9 cellular contexts compared by ENCODE assay signal in genomic region chr15:57591822-57592367, GRCh38. TPM values are rescaled to one million over a fixed set of nuclear protein-coding genes. Genes with fewer than 3 reads are reported as not detected.
DNase-seq lines count a peak whose midpoint lies in the region; ATAC-seq, FAIRE-seq and TF ChIP-seq lines count a peak whose summit lies in the region.
"Had no signal": no experiment of that assay in that cellular context is flagged by ENCODE, and none has a peak within 500 bp of the region (broad histone marks: within the 10 kb centered on the region; RNA-seq: fewer than 3 reads in every experiment).

A gene with protein sequence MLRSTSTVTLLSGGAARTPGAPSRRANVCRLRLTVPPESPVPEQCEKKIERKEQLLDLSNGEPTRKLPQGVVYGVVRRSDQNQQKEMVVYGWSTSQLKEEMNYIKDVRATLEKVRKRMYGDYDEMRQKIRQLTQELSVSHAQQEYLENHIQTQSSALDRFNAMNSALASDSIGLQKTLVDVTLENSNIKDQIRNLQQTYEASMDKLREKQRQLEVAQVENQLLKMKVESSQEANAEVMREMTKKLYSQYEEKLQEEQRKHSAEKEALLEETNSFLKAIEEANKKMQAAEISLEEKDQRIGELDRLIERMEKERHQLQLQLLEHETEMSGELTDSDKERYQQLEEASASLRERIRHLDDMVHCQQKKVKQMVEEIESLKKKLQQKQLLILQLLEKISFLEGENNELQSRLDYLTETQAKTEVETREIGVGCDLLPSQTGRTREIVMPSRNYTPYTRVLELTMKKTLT (plus strand): TSS chr15:57591904. CDS start chr15:57592035, 131 bp downstream.

- H3K4me3 ChIP-seq in H1 (ENCODE audit: extremely low read depth in 1 of 4, insufficient read depth in 2 of 4, low read depth in 3 of 4, low read length in 4 of 4): peak within 1 kb of the TSS; percentile 64 to 80 (median 73)
- H3K4me3 ChIP-seq: BLaER1 had no signal

- H3K9ac ChIP-seq in H1 (replicated peaks in 1 of 4; ENCODE audit: extremely low read depth in 1 of 4, low read depth in 3 of 4, low read length in 3 of 4): no peak within 1 kb of the TSS
- H3K9ac ChIP-seq: BLaER1 had no signal

- no peak for FAIRE-seq in H1 (lab: Jason Lieb, UNC)

- H4K20me1 ChIP-seq in H1 (replicated peaks in 1 of 2; ENCODE audit: control insufficient read depth in 1 of 2, insufficient read depth in 2 of 2, low read length in 2 of 2): no peaks in the 10 kb centered on the region
- H4K20me1 ChIP-seq: BLaER1 had no signal

- H3K23me2 ChIP-seq in H1 (ENCODE audit: low read depth, low read length): peaks cover 5% of the 10 kb centered on the region; the same call in 1 of the 2 replicates

- H3K4me1 Mint-ChIP-seq in activated CD4-positive, alpha-beta T cell treated with anti-CD3 and anti-CD28 coated beads, Interleukin-2, amount 10 ng/mL, durations not matched to agents 24 days and 14 days: peaks cover 15% of the 10 kb centered on the region
- H3K4me1 Mint-ChIP-seq in mesothelial cell of epicardium: peaks cover 17% of the 10 kb centered on the region
- peaks cover 13% of the 10 kb centered on the region for H3K4me1 Mint-ChIP-seq in stimulated activated effector memory CD8-positive, alpha-beta T cell treated with anti-CD3 and anti-CD28 coated beads, Interleukin-12 subunit alpha, Interleukin-12 subunit beta, amount 100 ng/mL, for 72 hours

- H3K56ac ChIP-seq in H1 (replicated peaks; ENCODE audit: insufficient read length, low read depth, low read length): no peak within 1 kb of the TSS

- H3K27ac Mint-ChIP-seq in activated CD4-positive, alpha-beta T cell treated with anti-CD3 and anti-CD28 coated beads, Interleukin-2, amount 10 ng/mL, durations not matched to agents 24 days and 14 days: no peak within 1 kb of the TSS
- H3K27ac Mint-ChIP-seq in mesothelial cell of epicardium: peak within 1 kb of the TSS; percentile 28
- H3K27ac Mint-ChIP-seq in stimulated activated effector memory CD8-positive, alpha-beta T cell treated with anti-CD3 and anti-CD28 coated beads, Interleukin-12 subunit alpha, Interleukin-12 subunit beta, amount 100 ng/mL, for 72 hours: no peak within 1 kb of the TSS

- no peaks in the 10 kb centered on the region for H3K9me3 ChIP-seq in H1 (ENCODE audit: insufficient read depth in 2 of 2, low read depth in 1 of 2, low read length in 1 of 2)

- DNase-seq in NCI-H1436 (lab: John Stamatoyannopoulos, UW) (peak; percentile 30), NCI-H1436 treated with DMSO at 0.1 percent for 48 hours (lab: John Stamatoyannopoulos, UW) (no peak), H1 (ENCODE audit: low read depth in 1 of 2, low spot score in 2 of 2) (peak in 1 of 2 experiments; percentile 74), mesothelial cell of epicardium (ENCODE audit: low spot score in 2 of 2, unreplicated experiment in 2 of 2) (peak; percentile 33 to 61), COR-L47 (lab: John Stamatoyannopoulos, UW) (no peak)
- DNase-seq in activated CD4-positive, alpha-beta T cell treated with anti-CD3 and anti-CD28 coated beads, Interleukin-2, amount 10 ng/mL, durations not matched to agents 24 days and 14 days: peak; percentile 78
- DNase-seq in stimulated activated effector memory CD8-positive, alpha-beta T cell treated with anti-CD3 and anti-CD28 coated beads, Interleukin-12 subunit alpha, Interleukin-12 subunit beta, amount 100 ng/mL, for 72 hours (ENCODE audit: low spot score in 2 of 2): no peak

- no peak within 1 kb of the TSS for H2BK120ac ChIP-seq in H1 (replicated peaks; ENCODE audit: low read depth, low read length)

- H2BK12ac ChIP-seq in H1 (ENCODE audit: low read depth, low read length): no peak within 1 kb of the TSS

- no peak within 1 kb of the TSS for H3K23ac ChIP-seq in H1 (ENCODE audit: insufficient read length)

- no peak for TF ChIP-seq POLR2A in H1 (IDR thresholded peaks at IDR 0.05; ENCODE audit: control extremely low read depth in 1 of 2, low read depth in 2 of 2, low read length in 2 of 2)

- H3K4me1 ChIP-seq in H1 (replicated peaks in 1 of 4; ENCODE audit: control insufficient read depth in 3 of 4, insufficient read depth in 4 of 4, low read length in 3 of 4): peaks cover 4 to 7% (median 4%) of the 10 kb centered on the region in 4 experiments; a peak in 6 of 7 replicates

- H3K9me3 Mint-ChIP-seq in activated CD4-positive, alpha-beta T cell treated with anti-CD3 and anti-CD28 coated beads, Interleukin-2, amount 10 ng/mL, durations not matched to agents 24 days and 14 days: no peaks in the 10 kb centered on the region
- no peaks in the 10 kb centered on the region for H3K9me3 Mint-ChIP-seq in mesothelial cell of epicardium
- no peaks in the 10 kb centered on the region for H3K9me3 Mint-ChIP-seq in stimulated activated effector memory CD8-positive, alpha-beta T cell treated with anti-CD3 and anti-CD28 coated beads, Interleukin-12 subunit alpha, Interleukin-12 subunit beta, amount 100 ng/mL, for 72 hours

- H3K18ac ChIP-seq in H1 (ENCODE audit: extremely low read depth, low read length): peak within 1 kb of the TSS; percentile 20; the same call in 1 of the 2 replicates

- no peak within 1 kb of the TSS for H3K14ac ChIP-seq in H1 (ENCODE audit: insufficient read length)

- 1% methylated on average over 14 of the region's 58 CpGs; no CpG with 5 or more reads in 1 of the 2 experiments for WGBS in H1 (ENCODE audit: extremely low coverage in 1 of 2, insufficient coverage in 1 of 2, insufficient read length in 1 of 2, insufficient replicate concordance in 2 of 2, low coverage in 1 of 2, low lambda C conversion rate in 2 of 2, missing lambda C conversion rate in 1 of 2), 2 experiments

- H3K79me2 ChIP-seq in H1 (ENCODE audit: control insufficient read depth in 1 of 2, insufficient read depth in 2 of 2, low read length in 2 of 2): no peaks in the 10 kb centered on the region

- peaks cover 45% of the 10 kb centered on the region for H3K27me3 Mint-ChIP-seq in activated CD4-positive, alpha-beta T cell treated with anti-CD3 and anti-CD28 coated beads, Interleukin-2, amount 10 ng/mL, durations not matched to agents 24 days and 14 days
- H3K27me3 Mint-ChIP-seq in mesothelial cell of epicardium (ENCODE audit: low read depth): no peaks in the 10 kb centered on the region

- TF ChIP-seq RAD21 in H1 (IDR thresholded peaks at IDR 0.05 in 1 of 2, conservative IDR thresholded peaks at IDR 0.05 in 1 of 2; ENCODE audit: low read depth in 2 of 2, low read length in 2 of 2): no peak

- H3K4me3 Mint-ChIP-seq in activated CD4-positive, alpha-beta T cell treated with anti-CD3 and anti-CD28 coated beads, Interleukin-2, amount 10 ng/mL, durations not matched to agents 24 days and 14 days: peak within 1 kb of the TSS; percentile 65
- H3K4me3 Mint-ChIP-seq in mesothelial cell of epicardium: peak within 1 kb of the TSS; percentile 73
- peak within 1 kb of the TSS; percentile 14 for H3K4me3 Mint-ChIP-seq in stimulated activated effector memory CD8-positive, alpha-beta T cell treated with anti-CD3 and anti-CD28 coated beads, Interleukin-12 subunit alpha, Interleukin-12 subunit beta, amount 100 ng/mL, for 72 hours

- peak; percentile 56 for ATAC-seq in stimulated activated effector memory CD8-positive, alpha-beta T cell treated with anti-CD3 and anti-CD28 coated beads, Interleukin-12 subunit alpha, Interleukin-12 subunit beta, amount 100 ng/mL, for 72 hours
- no peak for ATAC-seq in GM21447 (IDR thresholded peaks at IDR 0.05; ENCODE audit: unreplicated experiment)

- no peak within 1 kb of the TSS for H2BK20ac ChIP-seq in H1 (ENCODE audit: low read length)

- H2BK15ac ChIP-seq in H1 (ENCODE audit: low read length): no peak within 1 kb of the TSS

- no peak within 1 kb of the TSS for H2AK5ac ChIP-seq in H1 (ENCODE audit: low read depth, low read length)

- H3K27me3 ChIP-seq in H1 (replicated peaks in 1 of 4; ENCODE audit: control insufficient read depth in 3 of 4, extremely low read depth in 1 of 4, insufficient read depth in 3 of 4, low read length in 3 of 4): peaks cover 0 to 18% (median 10%) of the 10 kb centered on the region in 4 experiments; a peak in 4 of 7 replicates

- H4K5ac ChIP-seq in H1 (ENCODE audit: insufficient read length, low read depth, low read length): no peak within 1 kb of the TSS

- peak within 1 kb of the TSS; percentile 85 for H3K4me2 ChIP-seq in H1 (ENCODE audit: insufficient read depth in 1 of 2, low read depth in 2 of 2, low read length in 2 of 2)
- H3K4me2 ChIP-seq: BLaER1 had no signal

- intact Hi-C loops in activated CD4-positive, alpha-beta T cell treated with anti-CD3 and anti-CD28 coated beads, Interleukin-2, amount 10 ng/mL, durations not matched to agents 24 days and 14 days (cut with micrococcal nuclease): no loop called here

- H4K91ac ChIP-seq in H1 (replicated peaks; ENCODE audit: insufficient read length, low read length): no peak within 1 kb of the TSS

- H3K4ac ChIP-seq in H1 (replicated peaks; ENCODE audit: insufficient read length, low read depth, low read length): no peak within 1 kb of the TSS

- no peaks in the 10 kb centered on the region for H3K36me3 ChIP-seq in H1 (ENCODE audit: control insufficient read depth in 2 of 4, insufficient read depth in 4 of 4, low read length in 3 of 4)
- H3K36me3 ChIP-seq: BLaER1 had no signal

- H3K27ac ChIP-seq in H1 (ENCODE audit: low read depth, low read length): no peak within 1 kb of the TSS
- H3K27ac ChIP-seq: BLaER1 had no signal

- H2AFZ ChIP-seq in H1 (ENCODE audit: low read length): peak within 1 kb of the TSS; percentile 91; the same call in 1 of the 2 replicates

- H3K36me3 Mint-ChIP-seq in activated CD4-positive, alpha-beta T cell treated with anti-CD3 and anti-CD28 coated beads, Interleukin-2, amount 10 ng/mL, durations not matched to agents 24 days and 14 days (ENCODE audit: low read depth): no peaks in the 10 kb centered on the region
- H3K36me3 Mint-ChIP-seq in mesothelial cell of epicardium: no peaks in the 10 kb centered on the region
- no peaks in the 10 kb centered on the region for H3K36me3 Mint-ChIP-seq in stimulated activated effector memory CD8-positive, alpha-beta T cell treated with anti-CD3 and anti-CD28 coated beads, Interleukin-12 subunit alpha, Interleukin-12 subunit beta, amount 100 ng/mL, for 72 hours

- CTCF ChIA-PET in H1 (lab: Charles Lee; ENCODE audit: partially characterized antibody): interaction anchor here (0.6 to 4.4 kb wide), 2 partner anchors 12 to 30 kb away, joined by 3 to 19 read pairs; no protein-coding TSS in a partner anchor

- H3K79me1 ChIP-seq in H1 (ENCODE audit: low read depth, low read length): no peaks in the 10 kb centered on the region; the same call in 1 of the 2 replicates

- POLR2A ChIA-PET in H1 (lab: Charles Lee; ENCODE audit: partially characterized antibody): interaction anchor here (1.4 kb wide), 1 partner anchor 39 kb away, joined by 3 read pairs; no protein-coding TSS in a partner anchor

- H2BK5ac ChIP-seq in H1 (ENCODE audit: low read depth, low read length): peak within 1 kb of the TSS; percentile 32; the same call in 1 of the 2 replicates

- peak within 1 kb of the TSS; percentile 25 for H4K8ac ChIP-seq in H1 (ENCODE audit: extremely low read depth, insufficient read depth, low read length)

- TF ChIP-seq CTCF in H1 (IDR thresholded peaks at IDR 0.05; ENCODE audit: control extremely low read depth in 1 of 3, insufficient read depth in 1 of 3, low read depth in 1 of 3, low read length in 3 of 3) (no peak), mesothelial cell of epicardium (IDR thresholded peaks at IDR 0.05; ENCODE audit: unreplicated experiment) (no peak)

- TF ChIP-seq EP300 in H1 (IDR thresholded peaks at IDR 0.05; ENCODE audit: borderline replicate concordance in 1 of 2, low read depth in 2 of 2, low read length in 2 of 2): no peak

RNA-seq across cellular contexts. Expression of the gene that starts here (rescaled TPM):
- not detected in 2 replicates for total RNA-seq in activated CD4-positive, alpha-beta T cell treated with anti-CD3 and anti-CD28 coated beads, Interleukin-2, amount 10 ng/mL, durations not matched to agents 24 days and 14 days
- total RNA-seq in H1 (2021; fragmentation: NEBNext Ultra II Directional; extraction: Animal tissue kit (Norgen Biotek cat#: 25700)): 0.65 and 0.94 TPM in 2 replicates
- polyA plus RNA-seq in H1 (2011; rRNA removed): 0.25 and 0.41 TPM in 2 replicates
- polyA plus RNA-seq in H1 (2011; cell fraction: cytosol; rRNA removed): 0.71 TPM
- 0.29 TPM for polyA plus RNA-seq in H1 (2011; cell fraction: nucleus; rRNA removed)
- polyA plus RNA-seq in H1 (2012, experiment 1 of 2): 0.67 to 0.99 TPM (median 0.90 TPM) in 4 replicates
- polyA plus RNA-seq in H1 (2012, experiment 2 of 2): 0.10 TPM
- polyA plus RNA-seq in H1 (2013, experiment 1 of 2): 0.47 TPM
- 0.53 TPM for polyA plus RNA-seq in H1 (2013, experiment 2 of 2)
- 0.09 TPM in 1 of 2 replicates, not detected in the other for polyA minus RNA-seq in H1 (2011; rRNA and poly(A)+ RNA removed)
- not detected for polyA minus RNA-seq in H1 (2011; cell fraction: cytosol; rRNA and poly(A)+ RNA removed)
- not detected for polyA minus RNA-seq in H1 (2011; cell fraction: nucleus; rRNA and poly(A)+ RNA removed)
- 3.3 to 3.9 TPM (median 3.8 TPM) in 3 replicates for total RNA-seq in mesothelial cell of epicardium

Comparison
In these comparisons a context has a peak if more than half of its experiments do, and no peak if none do; other contexts are left out.
1. DNase-seq: peak in NCI-H1436 (single experiment) and mesothelial cell of epicardium (2 of 2); none in NCI-H1436 treated with DMSO at 0.1 percent for 48 hours (single experiment), stimulated activated effector memory CD8-positive, alpha-beta T cell treated with anti-CD3 and anti-CD28 coated beads, Interleukin-12 subunit alpha, Interleukin-12 subunit beta, amount 100 ng/mL, for 72 hours (0 of 2) and COR-L47 (single experiment).
2. Peak in DNase-seq in activated CD4-positive, alpha-beta T cell treated with anti-CD3 and anti-CD28 coated beads, Interleukin-2, amount 10 ng/mL, durations not matched to agents 24 days and 14 days; RNA of the gene not detected or under 1 TPM.
3. H3K4me3 Mint-ChIP-seq: peak in every context shown above with its lines; median percentile 73 in mesothelial cell of epicardium; 65 in activated CD4-positive, alpha-beta T cell treated with anti-CD3 and anti-CD28 coated beads, Interleukin-2, amount 10 ng/mL, durations not matched to agents 24 days and 14 days; 14 in stimulated activated effector memory CD8-positive, alpha-beta T cell treated with anti-CD3 and anti-CD28 coated beads, Interleukin-12 subunit alpha, Interleukin-12 subunit beta, amount 100 ng/mL, for 72 hours.